ENCODE assay signal across 8 cellular contexts in genomic region chr7:4745265-4745919, GRCh38. TPM values are rescaled to one million over a fixed set of nuclear protein-coding genes. Genes with fewer than 3 reads are reported as not detected.
A peak's percentile ranks its signal among the peaks of the same experiment; 100 is the strongest.
DNase-seq lines count a peak whose midpoint lies in the region; ATAC-seq, FAIRE-seq and TF ChIP-seq lines count a peak whose summit lies in the region.

No MANE protein-coding gene starts in this region.

- no peaks in the 10 kb centered on the region for H3K23me2 ChIP-seq in H1 (ENCODE audit: low read depth, low read length)

- no peak for TF ChIP-seq EP300 in H1 (IDR thresholded peaks at IDR 0.05; ENCODE audit: borderline replicate concordance in 1 of 2, low read depth in 2 of 2, low read length in 2 of 2)

- H3K4me1 ChIP-seq in heart left ventricle = peaks cover 12 to 65% (median 48%) of the 10 kb centered on the region in 12 donors
- H3K4me1 ChIP-seq in H1 (replicated peaks in 1 of 4; ENCODE audit: control insufficient read depth in 3 of 4, insufficient read depth in 4 of 4, low read length in 3 of 4) = peaks cover 0 to 7% (median 4%) of the 10 kb centered on the region in 4 experiments; a peak in 6 of 7 replicates
- H3K4me1 ChIP-seq in psoas muscle = peaks cover 29% of the 10 kb centered on the region

- no peak for DNase-seq in heart left ventricle
- DNase-seq in Right ventricle myocardium superior = no peak
- DNase-seq in NOMO-1 treated with DMSO at 0.1 percent for 48 hours (lab: John Stamatoyannopoulos, UW; ENCODE audit: unreplicated experiment) = peak; percentile 21
- DNase-seq in H1 (ENCODE audit: low read depth in 1 of 2, low spot score in 2 of 2) = no peak
- DNase-seq in psoas muscle = no peak
- no peak for DNase-seq in NCI-H146 (lab: John Stamatoyannopoulos, UW)
- DNase-seq in GM12892 (ENCODE audit: insufficient read length) = no peak

- TF ChIP-seq RAD21 in H1 (IDR thresholded peaks at IDR 0.05 in 1 of 2, conservative IDR thresholded peaks at IDR 0.05 in 1 of 2; ENCODE audit: low read depth in 2 of 2, low read length in 2 of 2) = no peak

- no peaks in the 10 kb centered on the region for H3K9me3 ChIP-seq in heart left ventricle
- no peaks in the 10 kb centered on the region for H3K9me3 ChIP-seq in H1 (ENCODE audit: insufficient read depth in 2 of 2, low read depth in 1 of 2, low read length in 1 of 2)
- no peaks in the 10 kb centered on the region for H3K9me3 ChIP-seq in psoas muscle

- FAIRE-seq in H1 (lab: Jason Lieb, UNC) (no peak), GM12892 (lab: Jason Lieb, UNC) (no peak)

- POLR2A ChIA-PET in H1 (lab: Charles Lee; ENCODE audit: partially characterized antibody) = interaction anchor here (0.7 to 1.6 kb wide), 3 partner anchors 10 to 595 kb away, joined by 3 to 7 read pairs (median 3); no protein-coding TSS in a partner anchor

- no peak overlapping the region for H2BK12ac ChIP-seq in H1 (ENCODE audit: low read depth, low read length)

- H3K36me3 ChIP-seq in heart left ventricle (peaks cover 0 to 44% (median 28%) of the 10 kb centered on the region in 9 donors), H1 (ENCODE audit: control insufficient read depth in 2 of 4, insufficient read depth in 4 of 4, low read length in 3 of 4) (no peaks in the 10 kb centered on the region), psoas muscle (ENCODE audit: insufficient read depth in 1 of 2, low read depth in 1 of 2) (peaks cover 0 to 32% of the 10 kb centered on the region in 2 donors)

- peak overlapping the region; percentile 55 to 67 for H3K4me2 ChIP-seq in H1 (ENCODE audit: insufficient read depth in 1 of 2, low read depth in 2 of 2, low read length in 2 of 2)

- CTCF ChIA-PET in H1 (lab: Charles Lee; ENCODE audit: partially characterized antibody) = interaction anchor here (0.7 to 2.0 kb wide), 3 partner anchors 8 to 1541 kb away, joined by 4 to 5 read pairs (median 5); no protein-coding TSS in a partner anchor

- no peak overlapping the region for H3K23ac ChIP-seq in H1 (ENCODE audit: insufficient read length)

- no peak overlapping the region for H2BK120ac ChIP-seq in H1 (replicated peaks; ENCODE audit: low read depth, low read length)

- no peak overlapping the region for H3K4ac ChIP-seq in H1 (replicated peaks; ENCODE audit: insufficient read length, low read depth, low read length)

- no peak overlapping the region for H3K18ac ChIP-seq in H1 (ENCODE audit: extremely low read depth, low read length)

- intact Hi-C loops in heart left ventricle (cut with DNase I) (loop anchor here in 7 of 10 donors (1.0 to 5.0 kb wide), 9 partner anchors 21 to 118 kb away; partner anchors contain the start of gene FOXK1 (in 4 of the 7)), Right ventricle myocardium superior (cut with DNase I) (no loop called here), psoas muscle (cut with DNase I) (loop anchor here (2.0 to 5.0 kb wide), 3 partner anchors 31 to 103 kb away; partner anchors contain the start of gene FOXK1 (in 1 of the 2))

- no peak overlapping the region for H2BK5ac ChIP-seq in H1 (ENCODE audit: low read depth, low read length)

- no peaks in the 10 kb centered on the region for H3K79me1 ChIP-seq in H1 (ENCODE audit: low read depth, low read length)

- no peak overlapping the region; the same call in 1 of the 2 replicates for H4K8ac ChIP-seq in H1 (ENCODE audit: extremely low read depth, insufficient read depth, low read length)

- no peak overlapping the region for H3K9ac ChIP-seq in H1 (replicated peaks in 1 of 4; ENCODE audit: extremely low read depth in 1 of 4, low read depth in 3 of 4, low read length in 3 of 4)

- no peak overlapping the region for H3K56ac ChIP-seq in H1 (replicated peaks; ENCODE audit: insufficient read length, low read depth, low read length)

- H3K27me3 ChIP-seq in heart left ventricle = no peaks in the 10 kb centered on the region
- H3K27me3 ChIP-seq in H1 (replicated peaks in 1 of 4; ENCODE audit: control insufficient read depth in 3 of 4, extremely low read depth in 1 of 4, insufficient read depth in 3 of 4, low read length in 3 of 4) = peaks cover 3 to 45% (median 37%) of the 10 kb centered on the region in 4 experiments
- no peaks in the 10 kb centered on the region for H3K27me3 ChIP-seq in psoas muscle (ENCODE audit: insufficient read depth in 3 of 3, low read length in 2 of 3)

- WGBS in heart left ventricle, 4 donors = 16 to 28% (median 21%) methylated on average over 10 to 18 of the region's 18 CpGs
- WGBS in H1 (ENCODE audit: extremely low coverage in 1 of 2, insufficient coverage in 1 of 2, insufficient read length in 1 of 2, insufficient replicate concordance in 2 of 2, low coverage in 1 of 2, low lambda C conversion rate in 2 of 2, missing lambda C conversion rate in 1 of 2), 2 experiments = 63% methylated on average over 10 of the region's 18 CpGs; no CpG with 5 or more reads in 1 of the 2 experiments
- 16 to 19% (median 19%) methylated on average over 18 of the region's 18 CpGs for WGBS in psoas muscle, 3 donors

- H4K91ac ChIP-seq in H1 (replicated peaks; ENCODE audit: insufficient read length, low read length) = no peak overlapping the region

- H2BK15ac ChIP-seq in H1 (ENCODE audit: low read length) = no peak overlapping the region

- no peaks in the 10 kb centered on the region for H3K79me2 ChIP-seq in H1 (ENCODE audit: control insufficient read depth in 1 of 2, insufficient read depth in 2 of 2, low read length in 2 of 2)

- no peak overlapping the region for H2AK5ac ChIP-seq in H1 (ENCODE audit: low read depth, low read length)

- H3K4me3 ChIP-seq in heart left ventricle = peak overlapping the region in 9 of 12 donors; percentile 29 to 53 (median 38)
- H3K4me3 ChIP-seq in H1 (ENCODE audit: extremely low read depth in 1 of 4, insufficient read depth in 2 of 4, low read depth in 3 of 4, low read length in 4 of 4) = peak overlapping the region in 2 of 4 experiments; percentile 11 to 51; a peak in 5 of 8 replicates
- peak overlapping the region; percentile 48 for H3K4me3 ChIP-seq in psoas muscle

- peaks cover 8 to 26% of the 10 kb centered on the region in 2 experiments for H4K20me1 ChIP-seq in H1 (replicated peaks in 1 of 2; ENCODE audit: control insufficient read depth in 1 of 2, insufficient read depth in 2 of 2, low read length in 2 of 2)

- no peak overlapping the region for H2BK20ac ChIP-seq in H1 (ENCODE audit: low read length)

- no peak overlapping the region for H3K14ac ChIP-seq in H1 (ENCODE audit: insufficient read length)

- no peak overlapping the region for H2AFZ ChIP-seq in H1 (ENCODE audit: low read length)

- H3K27ac ChIP-seq in heart left ventricle (peak overlapping the region; percentile 67 to 95 (median 91)), H1 (ENCODE audit: low read depth, low read length) (no peak overlapping the region), psoas muscle (peak overlapping the region; percentile 92)

- TF ChIP-seq POLR2A in heart left ventricle (IDR thresholded peaks at IDR 0.05) (no peak), H1 (IDR thresholded peaks at IDR 0.05; ENCODE audit: control extremely low read depth in 1 of 2, low read depth in 2 of 2, low read length in 2 of 2) (no peak), GM12892 (IDR thresholded peaks at IDR 0.05; ENCODE audit: low read depth, low read length) (no peak)

- no peak for TF ChIP-seq CTCF in heart left ventricle (IDR thresholded peaks at IDR 0.05)
- no peak for TF ChIP-seq CTCF in H1 (IDR thresholded peaks at IDR 0.05; ENCODE audit: control extremely low read depth in 1 of 3, insufficient read depth in 1 of 3, low read depth in 1 of 3, low read length in 3 of 3)
- TF ChIP-seq CTCF in psoas muscle (IDR thresholded peaks at IDR 0.05) = no peak

- no peak overlapping the region for H4K5ac ChIP-seq in H1 (ENCODE audit: insufficient read length, low read depth, low read length)

- no peak for ATAC-seq in heart left ventricle
- ATAC-seq in Right ventricle myocardium superior (ENCODE audit: poor library complexity) = no peak
- ATAC-seq in psoas muscle = peak in 2 of 4 donors; percentile 2 to 5
- ATAC-seq in GM21423 (IDR thresholded peaks at IDR 0.05; ENCODE audit: unreplicated experiment) = no peak

TF ChIP-seq in H1, 55 proteins besides CTCF, POLR2A, EP300 and RAD21:
- TF ChIP-seq SAP30 (IDR thresholded peaks at IDR 0.05; ENCODE audit: insufficient read depth, insufficient replicate concordance, low read length) = no peak
- TF ChIP-seq POLR2AphosphoS5 (IDR thresholded peaks at IDR 0.05; ENCODE audit: low read depth, low read length) = no peak
- TF ChIP-seq MAFK (IDR thresholded peaks at IDR 0.05; ENCODE audit: low read depth, low read length) = no peak
- no peak for TF ChIP-seq CBX8 (IDR thresholded peaks at IDR 0.05; ENCODE audit: borderline replicate concordance, low read depth, low read length)
- TF ChIP-seq EGR1 (IDR thresholded peaks at IDR 0.05; ENCODE audit: borderline replicate concordance, low read depth, low read length) = no peak
- no peak for TF ChIP-seq BCL11A (IDR thresholded peaks at IDR 0.05; ENCODE audit: low read depth in 2 of 2, low read length in 2 of 2)
- TF ChIP-seq CBX5 (IDR thresholded peaks at IDR 0.05; ENCODE audit: low read depth, low read length) = no peak
- TF ChIP-seq SP1 (IDR thresholded peaks at IDR 0.05; ENCODE audit: low read depth, low read length) = no peak
- no peak for TF ChIP-seq NRF1 (IDR thresholded peaks at IDR 0.05; ENCODE audit: low read depth, low read length)
- no peak for TF ChIP-seq PHF8 (conservative IDR thresholded peaks at IDR 0.05; ENCODE audit: low read depth, low read length)
- no peak for TF ChIP-seq BACH1 (IDR thresholded peaks at IDR 0.05; ENCODE audit: low read length)
- TF ChIP-seq JUND (IDR thresholded peaks at IDR 0.05; ENCODE audit: low read length) = no peak
- TF ChIP-seq CEBPB (IDR thresholded peaks at IDR 0.05; ENCODE audit: low read depth, low read length) = no peak
- no peak for TF ChIP-seq TAF1 (IDR thresholded peaks at IDR 0.05; ENCODE audit: low read depth, low read length)

RNA-seq across cellular contexts. Expression of gene AP5Z1, which starts 30.0 kb away (rescaled TPM):
- total RNA-seq in heart left ventricle (10 to 100 TPM in 7 of 9 donors, 1 to 10 TPM in 2; 8.4 to 31.9 (median 12.0) TPM), Right ventricle myocardium superior (12.7 TPM), psoas muscle (10 to 100 TPM in 1 of 4 donors, 1 to 10 TPM in 3; 6.6 to 20.1 (median 8.7) TPM)
- polyA plus RNA-seq in heart left ventricle (10 to 100 TPM; 14.9 to 17.3 TPM), H1 (2011; rRNA removed) (24.0 and 34.3 TPM in 2 replicates), psoas muscle (10 to 100 TPM; 12.1 to 19.2 (median 15.2) TPM)
- 21.9 and 24.7 TPM in 2 replicates for total RNA-seq in H1 (2021; fragmentation: NEBNext Ultra II Directional; extraction: Animal tissue kit (Norgen Biotek cat#: 25700))
- polyA plus RNA-seq in H1 (2011; cell fraction: cytosol; rRNA removed) = 22.3 TPM
- polyA plus RNA-seq in H1 (2011; cell fraction: nucleus; rRNA removed) = 104 TPM
- 16.2 to 22.9 TPM (median 21.4 TPM) in 4 replicates for polyA plus RNA-seq in H1 (2012, experiment 1 of 2)
- 21.4 TPM for polyA plus RNA-seq in H1 (2012, experiment 2 of 2)
- 12.8 TPM for polyA plus RNA-seq in H1 (2013, experiment 1 of 2)
- polyA plus RNA-seq in H1 (2013, experiment 2 of 2) = 11.1 TPM
- 6.7 and 7.7 TPM in 2 replicates for polyA minus RNA-seq in H1 (2011; rRNA and poly(A)+ RNA removed)
- 13.6 TPM for polyA minus RNA-seq in H1 (2011; cell fraction: cytosol; rRNA and poly(A)+ RNA removed)
- 32.2 TPM for polyA minus RNA-seq in H1 (2011; cell fraction: nucleus; rRNA and poly(A)+ RNA removed)
- polyA plus RNA-seq in GM12892 (2012; ENCODE audit: missing spikeins) = 13.9 TPM
